Comparison of ENCODE assay signal across 8 cellular contexts in the genomic region with DNA sequence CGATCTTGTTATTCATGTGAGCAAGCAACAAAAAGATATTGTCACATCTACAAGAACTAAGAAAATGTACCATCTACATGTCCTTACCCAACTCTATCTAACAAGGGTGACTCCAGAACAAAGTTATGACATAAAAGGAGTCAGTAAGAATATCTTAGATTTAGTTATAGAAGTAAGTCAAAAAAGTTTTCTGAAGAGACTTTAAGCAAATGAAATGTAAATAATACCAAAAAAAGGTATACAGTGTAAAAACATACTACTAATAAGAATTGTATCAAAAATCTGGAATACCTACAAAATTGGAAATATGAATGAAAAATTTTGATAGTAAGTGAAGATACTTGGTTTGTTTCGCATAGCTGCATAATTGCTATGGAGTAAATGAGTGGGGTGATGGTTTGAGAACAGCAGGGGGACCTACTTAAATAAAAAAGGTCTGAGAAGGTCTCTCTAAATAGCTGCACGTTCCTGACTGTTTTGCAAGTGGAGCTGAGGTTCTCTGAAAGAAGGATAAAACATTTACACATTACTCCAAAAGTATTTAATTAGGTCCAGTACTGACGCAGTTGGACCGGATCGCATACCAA. TPM values are rescaled to one million over a fixed set of nuclear protein-coding genes. Genes with fewer than 3 reads are reported as not detected.
A peak's percentile ranks its signal among the peaks of the same experiment; 100 is the strongest.
DNase-seq lines count a peak whose midpoint lies in the region; ATAC-seq and TF ChIP-seq lines count a peak whose summit lies in the region.

No MANE protein-coding gene starts in this region.

- no peak for ATAC-seq in naive thymus-derived CD8-positive, alpha-beta T cell
- no peak for ATAC-seq in GM18861 (IDR thresholded peaks at IDR 0.05; ENCODE audit: unreplicated experiment)

- H3K4me3 ChIP-seq in MG63 (peak overlapping the region; percentile 61), foreskin fibroblast (ENCODE audit: low read depth in 1 of 2, low read length in 2 of 2) (no peak overlapping the region)

- H3K4me1 Mint-ChIP-seq in Calu3 (ENCODE audit: low read depth, unreplicated experiment), result peaks cover 26% of the 10 kb centered on the region
- peaks cover 13 to 41% (median 30%) of the 10 kb centered on the region in 4 donors for H3K4me1 Mint-ChIP-seq in naive thymus-derived CD8-positive, alpha-beta T cell

- H3K27ac ChIP-seq in angular gyrus (ENCODE audit: low read depth, low read length), result peak overlapping the region; percentile 89

- CTCF ChIA-PET in Calu3 (lab: Charles Lee), result interaction anchor here (1.3 kb wide), 1 partner anchor 206 kb away, joined by 3 read pairs; the partner anchor contains the start of gene IRF2

- H3K36me3 Mint-ChIP-seq in Calu3 (ENCODE audit: insufficient read depth, unreplicated experiment), result peaks cover 8% of the 10 kb centered on the region
- H3K36me3 Mint-ChIP-seq in naive thymus-derived CD8-positive, alpha-beta T cell, result peaks cover 0 to 5% (median 4%) of the 10 kb centered on the region in 3 donors

- H3K9me3 Mint-ChIP-seq in Calu3 (ENCODE audit: low read depth, unreplicated experiment), result no peaks in the 10 kb centered on the region
- H3K9me3 Mint-ChIP-seq in naive thymus-derived CD8-positive, alpha-beta T cell, result peaks cover 0 to 8% (median 0%) of the 10 kb centered on the region in 9 donors

- TF ChIP-seq CTCF in Calu3 (IDR thresholded peaks at IDR 0.05; ENCODE audit: unreplicated experiment) (no peak), foreskin fibroblast (IDR thresholded peaks at IDR 0.05; ENCODE audit: low read depth, low read length) (no peak)

- DNase-seq in Calu3 (no peak), MG63 (no peak), glomerular visceral epithelial cell (ENCODE audit: extremely low spot score) (no peak), foreskin fibroblast (no peak), NCI-H526 treated with DMSO at 0.1 percent for 48 hours (lab: John Stamatoyannopoulos, UW) (no peak)
- DNase-seq in naive thymus-derived CD8-positive, alpha-beta T cell, result no peak

- no peaks in the 10 kb centered on the region for H3K36me3 ChIP-seq in MG63

- no TSS peak for BruUV-seq in Calu3 (replicated peaks; lab: Mats Ljungman, UMichigan)

- H3K9me3 ChIP-seq in MG63, result no peaks in the 10 kb centered on the region

- no peaks in the 10 kb centered on the region for H3K27me3 ChIP-seq in MG63

- H3K4me3 Mint-ChIP-seq in Calu3 (ENCODE audit: low read depth, unreplicated experiment), result peak overlapping the region; percentile 77
- H3K4me3 Mint-ChIP-seq in naive thymus-derived CD8-positive, alpha-beta T cell, result peak overlapping the region; percentile 81 to 95 (median 91)

- intact Hi-C loops in Calu3 (cut with micrococcal nuclease; ENCODE audit: unreplicated experiment), result loop anchor here (5.0 kb wide), 2 partner anchors 114 to 379 kb away; partner anchors contain the start of genes CASP3 and PRIMPOL

- POLR2A ChIA-PET in naive thymus-derived CD8-positive, alpha-beta T cell (lab: Charles Lee), result interaction anchor here (0.5 to 2.7 kb wide), 4 partner anchors 13 to 266 kb away, joined by 3 to 9 read pairs (median 6); no protein-coding TSS in a partner anchor

- H3K27ac Mint-ChIP-seq in Calu3 (ENCODE audit: unreplicated experiment), result no peak overlapping the region
- H3K27ac Mint-ChIP-seq in naive thymus-derived CD8-positive, alpha-beta T cell, result peak overlapping the region; percentile 87 to 99 (median 96)

- H3K27me3 Mint-ChIP-seq in Calu3 (ENCODE audit: unreplicated experiment), result no peaks in the 10 kb centered on the region
- no peaks in the 10 kb centered on the region for H3K27me3 Mint-ChIP-seq in naive thymus-derived CD8-positive, alpha-beta T cell

RNA-seq across cellular contexts. Expression of gene ENPP6, which starts 51.0 kb away (rescaled TPM):
- total RNA-seq in Calu3 (2022), result not detected in 2 replicates
- 0.16 and 0.27 TPM in 2 replicates for total RNA-seq in MG63 (2014; rRNA removed; shearing (Covaris generic); ENCODE audit: low replicate concordance)
- total RNA-seq in naive thymus-derived CD8-positive, alpha-beta T cell, result not detected
- under 1 TPM in 1 of 3 donors, not detected in 2; 0.08 TPM for polyA plus RNA-seq in naive thymus-derived CD8-positive, alpha-beta T cell
